In genomic region chr7:142807855-142808460, GRCh38 we compare ENCODE assay signal across 9 cellular contexts. TPM values are rescaled to one million over a fixed set of nuclear protein-coding genes. Genes with fewer than 3 reads are reported as not detected.
DNase-seq lines count a peak whose midpoint lies in the region; ATAC-seq and TF ChIP-seq lines count a peak whose summit lies in the region.
"Had no signal": no experiment of that assay in that cellular context is flagged by ENCODE, and none has a peak within 500 bp of the region (broad histone marks: within the 10 kb centered on the region; RNA-seq: fewer than 3 reads in every experiment).

No MANE protein-coding gene starts in this region.

- H3K27ac ChIP-seq in muscle layer of duodenum (ENCODE audit: low read length) = peak overlapping the region; percentile 48
- no peak overlapping the region for H3K27ac ChIP-seq in RWPE1
- H3K27ac ChIP-seq in mammary epithelial cell (ENCODE audit: insufficient read depth, low read depth, low read length) = no peak overlapping the region

- peaks cover 52% of the 10 kb centered on the region for H3K27me3 Mint-ChIP-seq in chondrocyte (ENCODE audit: low read depth)

- peaks cover 4% of the 10 kb centered on the region for H3K27me3 ChIP-seq in muscle layer of duodenum (ENCODE audit: low read depth, low read length)
- no peaks in the 10 kb centered on the region for H3K27me3 ChIP-seq in mammary epithelial cell (ENCODE audit: insufficient read depth, low read length)

- no TSS peak for BruUV-seq in mammary epithelial cell (replicated peaks; lab: Mats Ljungman, UMichigan)

- in situ Hi-C loops in mammary epithelial cell (cut with MboI; ENCODE audit: low sequenced_read_pairs in 2 of 2) = loop anchor here in 1 of 2 donors (25.0 kb wide), 1 partner anchor 171 kb away; no protein-coding TSS in a partner anchor

- no peak overlapping the region for H2AFZ ChIP-seq in mammary epithelial cell (ENCODE audit: low read depth, low read length)

- H3K36me3 ChIP-seq in muscle layer of duodenum (ENCODE audit: control insufficient read depth in 1 of 2, insufficient read depth in 2 of 2, low read length in 2 of 2) (no peaks in the 10 kb centered on the region), mammary epithelial cell (ENCODE audit: insufficient read depth, low read length) (no peaks in the 10 kb centered on the region)

- H3K9ac ChIP-seq in mammary epithelial cell (ENCODE audit: insufficient read depth, low read length) = no peak overlapping the region

- H3K27ac Mint-ChIP-seq in chondrocyte (ENCODE audit: unreplicated experiment) = no peak overlapping the region

- no peaks in the 10 kb centered on the region for H4K20me1 ChIP-seq in mammary epithelial cell (ENCODE audit: insufficient read depth, low read length)

- dilution Hi-C loops in mammary epithelial cell (cut with HindIII; ENCODE audit: low sequenced_read_pairs) = no loop called here

- intact Hi-C loops in mammary epithelial cell (cut with micrococcal nuclease) = no loop called here

- H3K4me1 Mint-ChIP-seq in chondrocyte (ENCODE audit: low read depth) = no peaks in the 10 kb centered on the region

- H3K9me3 Mint-ChIP-seq in chondrocyte (ENCODE audit: low read depth) = peaks cover 3% of the 10 kb centered on the region

- no peaks in the 10 kb centered on the region for H3K4me1 ChIP-seq in muscle layer of duodenum (ENCODE audit: control insufficient read depth in 1 of 2, insufficient read depth in 2 of 2, low read length in 2 of 2)
- no peaks in the 10 kb centered on the region for H3K4me1 ChIP-seq in mammary epithelial cell (ENCODE audit: insufficient read depth, low read length)

- H3K4me3 ChIP-seq in GM12864 (ENCODE audit: low read depth, low read length) = no peak overlapping the region
- H3K4me3 ChIP-seq in muscle layer of duodenum (ENCODE audit: low read depth in 1 of 2, low read length in 2 of 2) = no peak overlapping the region
- no peak overlapping the region for H3K4me3 ChIP-seq in mammary epithelial cell (replicated peaks in 1 of 3; ENCODE audit: insufficient read depth in 1 of 3, low read depth in 2 of 3, low read length in 3 of 3)

- peak; percentile 1 for ATAC-seq in HG03175 (IDR thresholded peaks at IDR 0.05; ENCODE audit: unreplicated experiment)
- no peak for ATAC-seq in GM19395 (IDR thresholded peaks at IDR 0.05; ENCODE audit: unreplicated experiment)

- CTCF ChIA-PET in RWPE1 (lab: Yijun Ruan, JAX) = interaction anchor here (1.4 kb wide), 1 partner anchor 25 kb away, joined by 5 read pairs; no protein-coding TSS in a partner anchor
- CTCF ChIA-PET in mammary epithelial cell (lab: Charles Lee; ENCODE audit: low non-redundant PET) = no interaction called here

- no peak overlapping the region for H3K4me2 ChIP-seq in mammary epithelial cell (ENCODE audit: insufficient read depth, low read depth, low read length)

- WGBS in mammary epithelial cell (ENCODE audit: low coverage, missing lambda C conversion rate) = 56% methylated on average over 3 of the region's 3 CpGs

- TF ChIP-seq CTCF in GM12864 (IDR thresholded peaks at IDR 0.05; ENCODE audit: low read depth, low read length, missing control alignments) (no peak), chondrocyte (IDR thresholded peaks at IDR 0.05) (no peak), RWPE1 (conservative IDR thresholded peaks at IDR 0.05; ENCODE audit: low read depth) (no peak), mammary epithelial cell (conservative IDR thresholded peaks at IDR 0.05 in 1 of 2, IDR thresholded peaks at IDR 0.05 in 1 of 2; ENCODE audit: extremely low read depth in 1 of 2, insufficient read depth in 1 of 2, low read depth in 1 of 2, low read length in 2 of 2) (no peak)

- POLR2A ChIA-PET in RWPE1 (lab: Yijun Ruan, JAX; ENCODE audit: low non-redundant PET) = no interaction called here

- no peaks in the 10 kb centered on the region for H3K36me3 Mint-ChIP-seq in chondrocyte (ENCODE audit: low read depth)

- H3K79me2 ChIP-seq in mammary epithelial cell (ENCODE audit: insufficient read depth, low read length) = no peaks in the 10 kb centered on the region

- no peaks in the 10 kb centered on the region for H3K9me3 ChIP-seq in muscle layer of duodenum (ENCODE audit: control insufficient read depth in 1 of 2, low read length in 2 of 2)
- H3K9me3 ChIP-seq in mammary epithelial cell (replicated peaks; ENCODE audit: insufficient read depth, low read length) = no peaks in the 10 kb centered on the region

- H3K4me3 Mint-ChIP-seq in chondrocyte (ENCODE audit: unreplicated experiment) = no peak overlapping the region

- DNase-seq in GM12864 (ENCODE audit: low read depth) = peak; percentile 60
- DNase-seq in activated CD8-positive, alpha-beta memory T cell treated with anti-CD3 and anti-CD28 coated beads, Interleukin-2, amount 50 U/mL, for 4 hours = peak; percentile 38
- DNase-seq in chondrocyte (ENCODE audit: low spot score) = no peak
- no peak for DNase-seq in RWPE1 (ENCODE audit: low spot score)
- DNase-seq in mammary epithelial cell = no peak
- DNase-seq: stimulated activated CD4-positive, alpha-beta T cell treated with anti-CD3 and anti-CD28 coated beads, Interleukin-4, amount 100 ng/mL, for 1 hour had no signal

RNA-seq across cellular contexts. Expression of gene PRSS2, which starts 37.2 kb away (rescaled TPM):
- total RNA-seq in chondrocyte (not detected in 3 replicates), mammary epithelial cell (not detected)
- not detected for polyA plus RNA-seq in mammary epithelial cell
- not detected for polyA minus RNA-seq in mammary epithelial cell

RNA-seq across cellular contexts. Expression of gene EPHB6, which starts 46.9 kb away (rescaled TPM):
- total RNA-seq in chondrocyte = 0.22 to 2.1 TPM (median 0.31 TPM) in 3 replicates
- total RNA-seq in mammary epithelial cell = under 1 TPM; 0.66 to 0.83 TPM
- 0.95 TPM for polyA plus RNA-seq in mammary epithelial cell
- 0.41 TPM for polyA minus RNA-seq in mammary epithelial cell

RNA-seq across cellular contexts. Expression of gene PRSS1, which starts 58.7 kb away (rescaled TPM):
- total RNA-seq in chondrocyte (not detected in 3 replicates), mammary epithelial cell (not detected)
- polyA plus RNA-seq in mammary epithelial cell = not detected
- polyA minus RNA-seq in mammary epithelial cell = not detected

Comparison
In these comparisons a context has a peak if more than half of its experiments do, and no peak if none do; other contexts are left out.
1. DNase-seq: peak in GM12864 (single experiment) and activated CD8-positive, alpha-beta memory T cell treated with anti-CD3 and anti-CD28 coated beads, Interleukin-2, amount 50 U/mL, for 4 hours (single experiment); none in chondrocyte (single experiment), RWPE1 (single experiment) and mammary epithelial cell (single experiment).